ENCODE assay signal across 1 cellular context in genomic region chr2:64656379-64656778, GRCh38.
TF ChIP-seq lines count a peak whose summit lies in the region.

No MANE protein-coding gene starts in this region.

TF ChIP-seq in HepG2, 621 proteins besides CTCF, POLR2A, EP300 and RAD21 (continued from another document):
- TF ChIP-seq PAXIP1 (CRISPR knock-in tag; conservative IDR thresholded peaks at IDR 0.05) (peak; percentile 47), TARDBP (CRISPR knock-in tag; IDR thresholded peaks at IDR 0.05) (peak; percentile 45; the same call in 1 of the 2 replicates), IKZF5 (CRISPR knock-in tag; IDR thresholded peaks at IDR 0.05) (no peak), ZNF574 (CRISPR knock-in tag; IDR thresholded peaks at IDR 0.05) (no peak), ZNF276 (CRISPR knock-in tag; IDR thresholded peaks at IDR 0.05; ENCODE audit: low read depth) (no peak), ZNF7 (CRISPR knock-in tag; IDR thresholded peaks at IDR 0.05) (no peak), ZNF567 (CRISPR knock-in tag; IDR thresholded peaks at IDR 0.05; ENCODE audit: borderline replicate concordance) (no peak), ATAD3A (CRISPR knock-in tag; IDR thresholded peaks at IDR 0.05) (no peak), CEBPG (CRISPR knock-in tag; IDR thresholded peaks at IDR 0.05) (0 out of 2 replicates have a peak, but pooled peaks have one; percentile 9), SALL1 (CRISPR knock-in tag; IDR thresholded peaks at IDR 0.05) (peak; percentile 72)
TF ChIP-seq in HepG2: peak in this region for 35.
